ENCODE assay signal across 25 cellular contexts in genomic region chr19:6886272-6886671, GRCh38. TPM values are rescaled to one million over a fixed set of nuclear protein-coding genes. Genes with fewer than 3 reads are reported as not detected.
"Had no signal": no experiment of that assay in that cellular context is flagged by ENCODE, and none has a peak within 500 bp of the region (broad histone marks: within the 10 kb centered on the region; RNA-seq: fewer than 3 reads in every experiment).

No MANE protein-coding gene starts in this region.

- H3K4me3 ChIP-seq: breast epithelium, PC-9 had no signal

- ATAC-seq: activated CD4-positive, alpha-beta T cell treated with anti-CD3 and anti-CD28 coated beads for 36 hours; activated T-cell treated with anti-CD3 and anti-CD28 coated beads, Interleukin-2, amount 50 U/mL, for 4 hours; T-helper 17 cell had no signal

- H3K27me3 Mint-ChIP-seq: activated CD4-positive, alpha-beta T cell treated with anti-CD3 and anti-CD28 coated beads for 36 hours; activated naive CD8-positive, alpha-beta T cell treated with anti-CD3 and anti-CD28 coated beads for 36 hours; T-helper 17 cell had no signal

- DNase-seq: activated CD4-positive, alpha-beta T cell treated with anti-CD3 and anti-CD28 coated beads for 36 hours; activated CD4-positive, alpha-beta T cell treated with anti-CD3 and anti-CD28 coated beads, Interleukin-2, amount 50 U/mL, for 1 hour; activated CD4-positive, CD25-positive, alpha-beta regulatory T cell; activated CD8-positive, alpha-beta memory T cell treated with anti-CD3 and anti-CD28 coated beads for 24 hours; activated effector memory CD4-positive, alpha-beta T cell treated with anti-CD3 and anti-CD28 coated beads, Interleukin-2, amount 50 U/mL, for 16 hours; activated naive CD4-positive, alpha-beta T cell treated with Interleukin-2 at 50 U/mL for 16 hours; activated naive CD8-positive, alpha-beta T cell treated with anti-CD3 and anti-CD28 coated beads for 36 hours; activated T-cell treated with anti-CD3 and anti-CD28 coated beads, Interleukin-2, amount 50 U/mL, for 4 hours; aorta; caudate nucleus; NCI-H1048; NCI-H146; NCI-H187 treated with DMSO at 0.1 percent for 48 hours; NCI-H2081 treated with DMSO at 0.1 percent for 48 hours; NCI-H446; NCI-H524; PC-9; SHP77 treated with DMSO at 0.1 percent for 48 hours; T-helper 17 cell; T-helper 9 cell had no signal

- H3K27ac Mint-ChIP-seq: activated naive CD8-positive, alpha-beta T cell treated with anti-CD3 and anti-CD28 coated beads for 36 hours; T-helper 17 cell had no signal

- H3K27ac ChIP-seq: breast epithelium, KMS-11, PC-9, VCaP had no signal

- H3K4me3 Mint-ChIP-seq: activated CD4-positive, alpha-beta T cell treated with anti-CD3 and anti-CD28 coated beads for 36 hours; activated naive CD8-positive, alpha-beta T cell treated with anti-CD3 and anti-CD28 coated beads for 36 hours; activated T-cell treated with anti-CD3 and anti-CD28 coated beads, Interleukin-2, amount 50 U/mL, for 4 hours; T-helper 17 cell had no signal

- H3K36me3 ChIP-seq: breast epithelium had no signal

- H3K4me1 ChIP-seq: breast epithelium had no signal

RNA-seq across cellular contexts. Expression of gene ADGRE1, which starts 1.1 kb away (rescaled TPM):
- total RNA-seq: cerebellum, MCF 10A, PC-9 had no signal
